Comparison of ENCODE assay signal across 9 cellular contexts in genomic region chr13:33260168-33261098, GRCh38. TPM values are rescaled to one million over a fixed set of nuclear protein-coding genes. Genes with fewer than 3 reads are reported as not detected.
DNase-seq lines count a peak whose midpoint lies in the region; ATAC-seq and TF ChIP-seq lines count a peak whose summit lies in the region.
"Had no signal": no experiment of that assay in that cellular context is flagged by ENCODE, and none has a peak within 500 bp of the region (broad histone marks: within the 10 kb centered on the region; RNA-seq: fewer than 3 reads in every experiment).

No MANE protein-coding gene starts in this region.

- no peak for TF ChIP-seq POLR2A in sigmoid colon (IDR thresholded peaks at IDR 0.05)

- H3K9me3 ChIP-seq in RWPE2 (ENCODE audit: severe bottlenecking) (no peaks in the 10 kb centered on the region), heart right ventricle (no peaks in the 10 kb centered on the region), sigmoid colon (no peaks in the 10 kb centered on the region)

- DNase-seq in HCEC 1CT (peak; percentile 60), RWPE2 (ENCODE audit: low spot score) (no peak), heart right ventricle (no peak), sigmoid colon (no peak), kidney tubule cell (ENCODE audit: low spot score) (no peak)
- no peak for DNase-seq in effector CD8-positive, alpha-beta T cell (lab: John Stamatoyannopoulos, UW)
- no peak for DNase-seq in effector CD4-positive, alpha-beta T cell
- DNase-seq: activated gamma-delta T cell treated with Interleukin-2 at 50 U/mL for 16 hours had no signal

- H3K4me1 ChIP-seq in RWPE2 (ENCODE audit: insufficient read depth, poor library complexity, severe bottlenecking), result peaks cover 48% of the 10 kb centered on the region
- H3K4me1 ChIP-seq in heart right ventricle, result peaks cover 14 to 97% (median 92%) of the 10 kb centered on the region in 9 donors
- H3K4me1 ChIP-seq in sigmoid colon, result peaks cover 0 to 91% (median 72%) of the 10 kb centered on the region in 4 donors

- no peak for TF ChIP-seq CTCF in RWPE2 (IDR thresholded peaks at IDR 0.05; ENCODE audit: poor library complexity, severe bottlenecking)
- TF ChIP-seq CTCF in heart right ventricle (IDR thresholded peaks at IDR 0.05), result no peak
- TF ChIP-seq CTCF in sigmoid colon (IDR thresholded peaks at IDR 0.05), result no peak

- WGBS in heart right ventricle, 2 donors, result 53 to 67% methylated on average over 10 of the region's 10 CpGs
- WGBS in sigmoid colon, 2 donors, result 66 to 73% methylated on average over 10 of the region's 10 CpGs

- ATAC-seq in RWPE2 (ENCODE audit: low read depth) (no peak), heart right ventricle (peak in 3 of 8 donors; percentile 26 to 43 (median 35)), GM18868 (IDR thresholded peaks at IDR 0.05; ENCODE audit: unreplicated experiment) (no peak)

- no peak for TF ChIP-seq EP300 in sigmoid colon (IDR thresholded peaks at IDR 0.05)

- intact Hi-C loops in heart right ventricle (cut with DNase I) (no loop called here), sigmoid colon (cut with DNase I) (no loop called here)

- H3K36me3 ChIP-seq in RWPE2 (ENCODE audit: low read depth) (peaks cover 11% of the 10 kb centered on the region), heart right ventricle (no peaks in the 10 kb centered on the region), sigmoid colon (no peaks in the 10 kb centered on the region)

- no peaks in the 10 kb centered on the region for H3K27me3 ChIP-seq in RWPE2 (ENCODE audit: insufficient read depth, poor library complexity, severe bottlenecking)
- no peaks in the 10 kb centered on the region for H3K27me3 ChIP-seq in heart right ventricle
- H3K27me3 ChIP-seq in sigmoid colon, result no peaks in the 10 kb centered on the region

- H3K4me3 ChIP-seq in RWPE2 (ENCODE audit: severe bottlenecking), result no peak overlapping the region
- no peak overlapping the region for H3K4me3 ChIP-seq in heart right ventricle
- H3K4me3 ChIP-seq in sigmoid colon, result no peak overlapping the region

- H3K27ac ChIP-seq in RWPE2 (ENCODE audit: poor library complexity, severe bottlenecking) (peak overlapping the region; percentile 78), heart right ventricle (peak overlapping the region in 8 of 10 donors; percentile 7 to 76 (median 52)), sigmoid colon (peak overlapping the region; percentile 69 to 80 (median 71))

RNA-seq across cellular contexts. Expression of gene STARD13, which starts 25.1 kb away (rescaled TPM):
- total RNA-seq in heart right ventricle (10 to 100 TPM; 18.2 to 38.3 (median 28.5) TPM), sigmoid colon (100 to 1,000 TPM in 1 of 4 donors, 10 to 100 TPM in 3; 66.7 to 102 (median 81.8) TPM)
- polyA plus RNA-seq in heart right ventricle (10 to 100 TPM in 1 of 2 donors, 1 to 10 TPM in 1; 7.1 to 15.2 TPM), sigmoid colon (10 to 100 TPM in 1 of 3 donors, 1 to 10 TPM in 2; 3.7 to 14.1 (median 6.0) TPM)
